In the genomic region with DNA sequence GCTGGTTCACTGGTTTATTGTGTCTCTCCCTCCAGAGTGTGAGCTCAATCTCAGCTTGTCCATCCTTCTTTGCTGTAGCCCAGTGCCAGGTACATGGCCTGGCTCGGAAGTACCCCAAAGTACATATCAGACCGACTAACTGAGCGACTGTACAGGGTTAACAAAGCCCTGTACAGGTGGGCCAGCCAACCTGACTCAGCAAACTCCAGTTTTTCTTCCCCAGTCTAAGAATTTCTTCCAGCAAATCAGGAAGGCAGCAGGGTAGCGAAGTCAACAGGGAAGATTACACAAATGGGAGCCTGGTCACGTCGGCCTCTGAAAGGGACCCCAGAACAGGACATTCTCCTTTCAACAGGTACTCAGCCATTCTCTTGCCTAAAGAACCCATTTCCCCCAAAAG, we compare ENCODE assay signal across 16 cellular contexts. TPM values are rescaled to one million over a fixed set of nuclear protein-coding genes. Genes with fewer than 3 reads are reported as not detected.
A peak's percentile ranks its signal among the peaks of the same experiment; 100 is the strongest.
DNase-seq lines count a peak whose midpoint lies in the region; ATAC-seq lines count a peak whose summit lies in the region.
"Had no signal": no experiment of that assay in that cellular context is flagged by ENCODE, and none has a peak within 500 bp of the region (broad histone marks: within the 10 kb centered on the region; RNA-seq: fewer than 3 reads in every experiment).

No MANE protein-coding gene starts in this region.

- peak overlapping the region; percentile 55 for H2BK120ac ChIP-seq in mesendoderm (ENCODE audit: low read depth, low read length)

- no peak overlapping the region for H2BK15ac ChIP-seq in mesendoderm (replicated peaks; ENCODE audit: low read depth)

- no peak overlapping the region for H3K4me3 ChIP-seq in mesendoderm (ENCODE audit: low read length)
- H3K4me3 ChIP-seq in stomach smooth muscle (ENCODE audit: low read length in 2 of 2) = no peak overlapping the region
- H3K4me3 ChIP-seq: right atrium auricular region had no signal

- H4K5ac ChIP-seq in mesendoderm (ENCODE audit: low read length) = no peak overlapping the region

- H3K27ac Mint-ChIP-seq in activated naive CD4-positive, alpha-beta T cell treated with anti-CD3 and anti-CD28 coated beads, Interleukin-2, amount 50 U/mL, for 72 hours = peak overlapping the region; percentile 25 to 81
- H3K27ac Mint-ChIP-seq in central memory CD8-positive, alpha-beta T cell (ENCODE audit: low read depth) = peak overlapping the region; percentile 61

- no peak for ATAC-seq in activated naive CD4-positive, alpha-beta T cell treated with anti-CD3 and anti-CD28 coated beads, Interleukin-2, amount 50 U/mL, for 72 hours
- ATAC-seq in central memory CD8-positive, alpha-beta T cell (replicated peaks; ENCODE audit: extremely low read depth, poor library complexity, severe bottlenecking) = no peak
- ATAC-seq: left ventricle myocardium superior had no signal

- H3K27me3 ChIP-seq in mesendoderm (ENCODE audit: insufficient read depth, low read length, poor library complexity) (no peaks in the 10 kb centered on the region), stomach smooth muscle (ENCODE audit: control insufficient read depth in 1 of 2, insufficient read depth in 2 of 2, low read length in 2 of 2) (no peaks in the 10 kb centered on the region)
- H3K27me3 ChIP-seq: neutrophil, right atrium auricular region had no signal

- WGBS in mesendoderm (ENCODE audit: extremely low coverage, insufficient coverage, low lambda C conversion rate) = no CpG with 5 or more reads among the region's 6 CpGs

- peaks cover 0 to 3% of the 10 kb centered on the region in 2 donors for H3K9me3 Mint-ChIP-seq in activated naive CD4-positive, alpha-beta T cell treated with anti-CD3 and anti-CD28 coated beads, Interleukin-2, amount 50 U/mL, for 72 hours
- H3K9me3 Mint-ChIP-seq in central memory CD8-positive, alpha-beta T cell = no peaks in the 10 kb centered on the region
- H3K9me3 Mint-ChIP-seq: CD4-positive, CD25-positive, alpha-beta regulatory T cell had no signal

- H3K9ac ChIP-seq in mesendoderm (ENCODE audit: low read length) (no peak overlapping the region), stomach smooth muscle (ENCODE audit: low read length in 2 of 2) (no peak overlapping the region)

- H3K4me3 Mint-ChIP-seq in central memory CD8-positive, alpha-beta T cell = no peak overlapping the region
- H3K4me3 Mint-ChIP-seq: CD4-positive, CD25-positive, alpha-beta regulatory T cell had no signal

- peaks cover 65% of the 10 kb centered on the region for H3K79me2 ChIP-seq in mesendoderm (ENCODE audit: control insufficient read depth, insufficient read depth, low read length)

- H3K36me3 Mint-ChIP-seq in activated naive CD4-positive, alpha-beta T cell treated with anti-CD3 and anti-CD28 coated beads, Interleukin-2, amount 50 U/mL, for 72 hours = peaks cover 0 to 28% of the 10 kb centered on the region in 2 donors
- peaks cover 12% of the 10 kb centered on the region for H3K36me3 Mint-ChIP-seq in central memory CD8-positive, alpha-beta T cell (ENCODE audit: insufficient read depth)

- H3K4ac ChIP-seq in mesendoderm (ENCODE audit: low read depth, low read length) = no peak overlapping the region

- H3K4me1 ChIP-seq in mesendoderm (ENCODE audit: control insufficient read depth, low read depth, low read length) = peaks cover 8% of the 10 kb centered on the region
- peaks cover 41% of the 10 kb centered on the region for H3K4me1 ChIP-seq in stomach smooth muscle (ENCODE audit: control insufficient read depth, insufficient read depth, low read length)

- no peak overlapping the region for H3K23ac ChIP-seq in mesendoderm (ENCODE audit: low read length)

- no peak overlapping the region for H2AK5ac ChIP-seq in mesendoderm (ENCODE audit: low read length)

- H3K4me1 Mint-ChIP-seq in central memory CD8-positive, alpha-beta T cell = peaks cover 35% of the 10 kb centered on the region

- no peak overlapping the region for H3K27ac ChIP-seq in mesendoderm (ENCODE audit: low read depth, low read length)
- peak overlapping the region; percentile 41 for H3K27ac ChIP-seq in stomach smooth muscle (ENCODE audit: low read length)
- H3K27ac ChIP-seq: neutrophil had no signal

- H3K9me3 ChIP-seq in stomach smooth muscle (ENCODE audit: control insufficient read depth in 2 of 2, low read length in 2 of 2) = no peaks in the 10 kb centered on the region
- H3K9me3 ChIP-seq: neutrophil, right atrium auricular region had no signal

- no peaks in the 10 kb centered on the region for H3K27me3 Mint-ChIP-seq in central memory CD8-positive, alpha-beta T cell
- H3K27me3 Mint-ChIP-seq: CD4-positive, CD25-positive, alpha-beta regulatory T cell had no signal

- no peak overlapping the region for H3K4me2 ChIP-seq in mesendoderm (ENCODE audit: low read length)

- no peak overlapping the region for H4K8ac ChIP-seq in mesendoderm (ENCODE audit: low read depth, low read length)

- no peak for DNase-seq in activated naive CD4-positive, alpha-beta T cell treated with anti-CD3 and anti-CD28 coated beads, Interleukin-2, amount 50 U/mL, for 72 hours (ENCODE audit: low spot score in 2 of 2)
- DNase-seq in activated naive CD4-positive, alpha-beta T cell treated with anti-CD3 and anti-CD28 coated beads, Interleukin-2, amount 50 U/mL, for 16 hours = no peak
- DNase-seq in central memory CD8-positive, alpha-beta T cell (ENCODE audit: low spot score in 2 of 2) = no peak
- DNase-seq in mesendoderm = no peak
- DNase-seq in Kasumi-1 (lab: John Stamatoyannopoulos, UW) = no peak
- no peak for DNase-seq in germinal center (ENCODE audit: low spot score)
- DNase-seq in NCI-H187 treated with DMSO at 0.1 percent for 48 hours (lab: John Stamatoyannopoulos, UW) = no peak
- DNase-seq: 8988T; activated gamma-delta T cell treated with Interleukin-2 at 50 U/mL for 16 hours; CD4-positive, CD25-positive, alpha-beta regulatory T cell; left ventricle myocardium superior; NCI-H1048; T-helper 1 cell had no signal

- H3K56ac ChIP-seq in mesendoderm (ENCODE audit: low read length) = no peak overlapping the region

- H3K18ac ChIP-seq in mesendoderm (ENCODE audit: low read length) = no peak overlapping the region

- no peak overlapping the region for H2BK5ac ChIP-seq in mesendoderm (ENCODE audit: low read length)

- no peaks in the 10 kb centered on the region for H3K36me3 ChIP-seq in mesendoderm (ENCODE audit: control insufficient read depth, insufficient read depth, low read length)
- no peaks in the 10 kb centered on the region for H3K36me3 ChIP-seq in stomach smooth muscle (ENCODE audit: control insufficient read depth in 2 of 2, insufficient read depth in 2 of 2, low read length in 2 of 2)
- H3K36me3 ChIP-seq: neutrophil, right atrium auricular region had no signal

- peaks cover 22% of the 10 kb centered on the region for H3K79me1 ChIP-seq in mesendoderm (ENCODE audit: low read length)

RNA-seq across cellular contexts. Expression of gene ZMYND8, which starts 31.3 kb away (rescaled TPM):
- total RNA-seq in activated naive CD4-positive, alpha-beta T cell treated with anti-CD3 and anti-CD28 coated beads, Interleukin-2, amount 50 U/mL, for 72 hours = 10 to 100 TPM; 35.7 to 46.4 TPM
- polyA plus RNA-seq in mesendoderm (2013, experiment 1 of 2) = 29.6 TPM
- 30.9 TPM for polyA plus RNA-seq in mesendoderm (2013, experiment 2 of 2)
